In genomic region chrX:13467243-13467642, GRCh38 we compare ENCODE assay signal across 23 cellular contexts.
"Had no signal": no experiment of that assay in that cellular context is flagged by ENCODE, and none has a peak within 500 bp of the region (broad histone marks: within the 10 kb centered on the region; RNA-seq: fewer than 3 reads in every experiment).

No MANE protein-coding gene starts in this region.

- H3K4me3 ChIP-seq: dorsolateral prefrontal cortex, heart right ventricle, lower lobe of right lung, pancreas, right lobe of liver, smooth muscle cell, suprapubic skin, transverse colon had no signal

- H3K27me3 Mint-ChIP-seq: stimulated activated naive CD8-positive, alpha-beta T cell treated with anti-CD3 and anti-CD28 coated beads, Interleukin-15, amount 100 ng/mL, for 72 hours had no signal

- H3K27ac Mint-ChIP-seq: immature natural killer cell; natural killer cell; stimulated activated naive CD8-positive, alpha-beta T cell treated with anti-CD3 and anti-CD28 coated beads, Interleukin-15, amount 100 ng/mL, for 72 hours had no signal

- H3K9me3 Mint-ChIP-seq: natural killer cell had no signal

- DNase-seq: dorsolateral prefrontal cortex; effector CD4-positive, alpha-beta T cell; foreskin melanocyte; glutamatergic neuron; heart right ventricle; hippocampal formation; immature natural killer cell; left ventricle myocardium superior; lower lobe of right lung; natural killer cell; pancreas; right lobe of liver; stimulated activated CD4-positive, alpha-beta T cell treated with anti-CD3 and anti-CD28 coated beads, Interleukin-12 subunit alpha, Interleukin-12 subunit beta, amount 100 ng/mL, for 4 hours; stimulated activated CD4-positive, alpha-beta T cell treated with anti-CD3 and anti-CD28 coated beads, Interleukin-1b, Interleukin-23, amount 100 ng/mL, for 48 hours; stimulated activated CD4-positive, alpha-beta T cell treated with anti-CD3 and anti-CD28 coated beads, Interleukin-4, amount 100 ng/mL, for 1 hour; stimulated activated CD8-positive, alpha-beta memory T cell treated with anti-CD3 and anti-CD28 coated beads, Interleukin-4, amount 100 ng/mL, for 48 hours; stimulated activated naive CD4-positive, alpha-beta T cell; stimulated activated naive CD8-positive, alpha-beta T cell treated with anti-CD3 and anti-CD28 coated beads, Interleukin-15, amount 100 ng/mL, for 72 hours; transverse colon had no signal

- H3K36me3 ChIP-seq: heart right ventricle, lower lobe of right lung, neutrophil, pancreas, right lobe of liver, suprapubic skin, transverse colon had no signal

- H3K4me1 Mint-ChIP-seq: immature natural killer cell; stimulated activated naive CD8-positive, alpha-beta T cell treated with anti-CD3 and anti-CD28 coated beads, Interleukin-15, amount 100 ng/mL, for 72 hours had no signal

- H3K36me3 Mint-ChIP-seq: immature natural killer cell had no signal

- H3K27ac ChIP-seq: heart right ventricle, lower lobe of right lung, neutrophil, pancreas, right lobe of liver, suprapubic skin, transverse colon had no signal

- H3K9me3 ChIP-seq: lower lobe of right lung, neutrophil, pancreas, right lobe of liver, suprapubic skin, transverse colon had no signal

- H3K4me3 Mint-ChIP-seq: immature natural killer cell; natural killer cell; neural crest cell; stimulated activated naive CD8-positive, alpha-beta T cell treated with anti-CD3 and anti-CD28 coated beads, Interleukin-15, amount 100 ng/mL, for 72 hours had no signal

- ATAC-seq: heart right ventricle; left ventricle myocardium superior; lower lobe of right lung; natural killer cell; pancreas; right lobe of liver; stimulated activated naive CD8-positive, alpha-beta T cell treated with anti-CD3 and anti-CD28 coated beads, Interleukin-15, amount 100 ng/mL, for 72 hours had no signal

- H3K4me1 ChIP-seq: lower lobe of right lung, pancreas, right lobe of liver, transverse colon had no signal

- H3K27me3 ChIP-seq: neutrophil, right lobe of liver, suprapubic skin, transverse colon had no signal
